Comparison of ENCODE assay signal across 8 cellular contexts in the genomic region with DNA sequence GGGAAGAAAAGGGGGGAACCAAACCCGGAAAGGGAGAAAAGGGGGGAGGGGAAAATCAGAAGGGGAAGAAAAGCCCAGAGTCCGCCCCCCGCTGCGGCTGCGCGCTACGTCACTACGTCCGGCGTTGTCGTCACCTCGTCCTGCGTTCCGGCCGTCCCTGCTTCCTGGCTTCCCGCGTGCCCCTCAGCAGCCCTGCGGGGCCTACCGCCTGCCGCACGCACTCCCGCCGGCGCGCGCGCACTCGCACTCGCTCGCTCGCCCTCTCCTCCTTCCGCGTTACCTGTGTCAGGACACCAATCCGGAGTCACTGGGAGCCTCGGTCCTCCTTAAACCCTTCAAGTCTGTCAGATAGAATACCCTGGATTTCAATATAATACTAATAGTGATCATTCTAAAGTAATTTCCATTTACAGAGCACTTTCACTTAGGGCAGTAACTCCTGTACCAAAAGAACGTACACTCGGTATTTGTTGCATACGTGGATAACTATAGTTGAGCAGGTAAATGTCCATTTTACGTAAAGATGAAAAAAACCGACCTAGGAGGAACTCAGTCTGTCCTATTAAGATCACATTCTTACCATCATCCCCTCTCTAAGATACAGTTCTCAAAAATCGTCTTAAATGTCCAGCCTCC.
A peak's percentile ranks its signal among the peaks of the same experiment; 100 is the strongest.
DNase-seq lines count a peak whose midpoint lies in the region; ATAC-seq and TF ChIP-seq lines count a peak whose summit lies in the region.

A gene (minus strand): TSS at position 113 of the 636 bp plus-strand sequence. CDS start 120,615 bp downstream, outside the sequence.

- ATAC-seq in GM19395 (IDR thresholded peaks at IDR 0.05; ENCODE audit: unreplicated experiment) (peak; percentile 90), HG03558 (IDR thresholded peaks at IDR 0.05; ENCODE audit: extremely low read depth, unreplicated experiment) (peak; percentile 89)

- H3K27ac ChIP-seq in C4-2B: peak within 1 kb of the TSS; percentile 89

- TF ChIP-seq CTCF in C4-2B (conservative IDR thresholded peaks at IDR 0.05): no peak

- DNase-seq in NCI-H748 (lab: John Stamatoyannopoulos, UW; ENCODE audit: unreplicated experiment) (peak; percentile 96), cortex of kidney (lab: John Stamatoyannopoulos, UW) (peak; percentile 70), left kidney (ENCODE audit: low read depth, low spot score) (peak; percentile 98)
- DNase-seq in activated CD4-positive, alpha-beta T cell treated with anti-CD3 and anti-CD28 coated beads, Interleukin-2, amount 50 U/mL, for 1 hour: peak; percentile 93
- peak; percentile 96 for DNase-seq in stimulated activated CD4-positive, alpha-beta T cell treated with anti-CD3 and anti-CD28 coated beads, Interleukin-1b, Interleukin-23, amount 100 ng/mL, for 48 hours

Comparison
In these comparisons a context has a peak if more than half of its experiments do, and no peak if none do; other contexts are left out.
1. Peak in every context shown above with its lines: DNase-seq, ATAC-seq and H3K27ac ChIP-seq.